Comparison of ENCODE assay signal across 13 cellular contexts in the genomic region with DNA sequence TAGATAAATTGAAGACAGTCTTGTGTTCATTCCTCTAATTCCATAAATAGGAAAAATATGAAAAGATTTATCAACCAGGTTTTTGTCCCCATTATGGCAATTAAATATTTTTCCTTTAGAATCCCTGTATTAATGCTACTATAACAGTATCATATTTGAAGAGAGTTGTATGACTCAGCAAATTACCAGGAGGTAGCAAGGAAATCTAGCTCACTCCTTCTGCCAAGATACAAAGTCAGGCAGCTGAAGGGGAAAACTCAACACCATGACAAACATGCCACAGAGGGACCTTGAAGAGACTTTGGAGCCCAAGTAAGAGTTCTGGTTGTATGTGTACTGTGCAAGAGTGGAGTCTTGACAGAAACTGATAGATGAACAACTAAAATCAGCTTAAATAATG.
DNase-seq lines count a peak whose midpoint lies in the region; ATAC-seq and TF ChIP-seq lines count a peak whose summit lies in the region.
"Had no signal": no experiment of that assay in that cellular context is flagged by ENCODE, and none has a peak within 500 bp of the region (broad histone marks: within the 10 kb centered on the region; RNA-seq: fewer than 3 reads in every experiment).

No MANE protein-coding gene starts in this region.

- H3K27ac ChIP-seq in 22Rv1 (peak overlapping the region; percentile 17; the same call in 1 of the 2 replicates), fibroblast of lung (ENCODE audit: insufficient read depth, low read length) (no peak overlapping the region), upper lobe of right lung (no peak overlapping the region)

- no peak overlapping the region for H3K4me2 ChIP-seq in fibroblast of lung (ENCODE audit: extremely low read depth, insufficient read depth, low read length)

- ATAC-seq in upper lobe of right lung, result no peak

- no peaks in the 10 kb centered on the region for H3K4me1 ChIP-seq in fibroblast of lung (ENCODE audit: control insufficient read depth, extremely low read depth, insufficient read depth, low read length)
- no peaks in the 10 kb centered on the region for H3K4me1 ChIP-seq in upper lobe of right lung

- in situ Hi-C loops in astrocyte of the spinal cord (cut with HindIII; ENCODE audit: low sequenced_read_pairs), result no loop called here

- H3K79me2 ChIP-seq in fibroblast of lung (ENCODE audit: control insufficient read depth, insufficient read depth, low read length), result no peaks in the 10 kb centered on the region

- DNase-seq in M059J (ENCODE audit: low read depth) (peak; percentile 1), astrocyte of the spinal cord (ENCODE audit: low read depth, low spot score) (peak; percentile 24), fibroblast of lung (ENCODE audit: low read depth in 2 of 2) (peak; percentile 28 to 47), upper lobe of right lung (no peak), NCI-H774 (lab: John Stamatoyannopoulos, UW) (no peak), H7 (no peak), cerebellar nuclear complex (lab: John Stamatoyannopoulos, UW) (no peak)
- DNase-seq: COR-L47, DMS153, Karpas-422, NCI-H1930, NCI-H524 treated with DMSO at 0.1 percent for 48 hours had no signal

- intact Hi-C loops in upper lobe of right lung (cut with DNase I), result no loop called here

- H4K20me1 ChIP-seq in fibroblast of lung (ENCODE audit: control insufficient read depth, extremely low read depth, insufficient read depth, low read length), result no peaks in the 10 kb centered on the region

- H3K9ac ChIP-seq in fibroblast of lung (ENCODE audit: insufficient read depth, low read length), result no peak overlapping the region

- H3K27me3 ChIP-seq in fibroblast of lung (ENCODE audit: control insufficient read depth, insufficient read depth, low read length) (no peaks in the 10 kb centered on the region), upper lobe of right lung (no peaks in the 10 kb centered on the region), H7 (ENCODE audit: control insufficient read depth, insufficient read depth, low read length) (no peaks in the 10 kb centered on the region)

- H3K4me3 ChIP-seq in astrocyte of the spinal cord (ENCODE audit: low read depth, low read length) (no peak overlapping the region), fibroblast of lung (replicated peaks in 1 of 4; ENCODE audit: control extremely low read depth in 1 of 4, insufficient read depth in 1 of 4, low read depth in 3 of 4, low read length in 4 of 4) (no peak overlapping the region), upper lobe of right lung (no peak overlapping the region), H7 (ENCODE audit: insufficient read depth, low read depth, low read length) (no peak overlapping the region)

- H2AFZ ChIP-seq in fibroblast of lung (ENCODE audit: low read length), result no peak overlapping the region

- H3K36me3 ChIP-seq in fibroblast of lung (ENCODE audit: control insufficient read depth, insufficient read depth, low read length), result no peaks in the 10 kb centered on the region
- no peaks in the 10 kb centered on the region for H3K36me3 ChIP-seq in upper lobe of right lung
- H3K36me3 ChIP-seq in H7 (replicated peaks; ENCODE audit: control insufficient read depth, insufficient read depth, low read length), result no peaks in the 10 kb centered on the region

- TF ChIP-seq CTCF in 22Rv1 (IDR thresholded peaks at IDR 0.05) (no peak), astrocyte of the spinal cord (IDR thresholded peaks at IDR 0.05; ENCODE audit: low read depth, low read length) (no peak), fibroblast of lung (conservative IDR thresholded peaks at IDR 0.05 in 1 of 2, IDR thresholded peaks at IDR 0.05 in 1 of 2; ENCODE audit: low read depth in 1 of 2, low read length in 2 of 2) (no peak), upper lobe of right lung (IDR thresholded peaks at IDR 0.05) (no peak)

- H3K9me3 ChIP-seq in fibroblast of lung (ENCODE audit: control insufficient read depth, insufficient read depth, low read depth, low read length), result no peaks in the 10 kb centered on the region
- no peaks in the 10 kb centered on the region for H3K9me3 ChIP-seq in upper lobe of right lung

Comparison
In these comparisons a context has a peak if more than half of its experiments do, and no peak if none do; other contexts are left out.
1. DNase-seq: peak in M059J (single experiment), astrocyte of the spinal cord (single experiment) and fibroblast of lung (2 of 2); none in upper lobe of right lung (single experiment), NCI-H774 (single experiment), H7 (single experiment) and cerebellar nuclear complex (0 of 2).